2 cellular contexts compared by ENCODE assay signal in the genomic region with DNA sequence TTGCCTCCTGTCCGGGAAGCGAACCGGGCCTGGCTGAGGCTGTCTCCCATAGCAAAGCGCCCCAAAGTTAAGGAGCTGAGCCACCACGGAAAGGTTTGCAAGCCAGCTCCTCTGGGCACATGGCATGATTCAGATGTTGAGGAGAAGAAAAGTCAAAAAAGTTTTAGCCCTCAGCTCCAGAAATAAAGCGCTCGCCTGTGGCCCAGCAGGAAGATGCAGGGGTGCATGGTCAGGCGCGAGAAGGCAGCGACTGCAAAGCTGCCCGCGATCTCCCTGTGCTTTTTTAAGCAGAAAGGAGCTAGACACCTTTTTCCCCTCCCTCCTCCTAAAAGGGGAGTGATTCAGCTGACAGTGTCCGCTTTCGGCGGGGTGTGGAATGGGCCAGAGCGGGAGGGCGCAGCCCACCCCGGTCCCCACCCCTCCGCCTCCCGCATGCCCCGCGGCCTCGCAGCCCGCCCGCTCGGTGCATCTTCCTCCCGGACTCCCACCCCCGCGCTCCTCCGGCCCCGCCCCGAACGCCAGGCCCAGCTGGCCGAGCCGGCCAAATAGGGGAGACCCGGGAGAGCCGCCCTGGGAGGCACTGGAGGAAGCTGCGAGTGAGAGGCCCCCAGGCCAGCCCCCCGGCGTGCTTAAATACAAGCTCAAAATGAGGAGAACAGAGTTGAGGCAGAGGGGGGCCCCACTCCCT.
TF ChIP-seq lines count a peak whose summit lies in the region.

Gene ADAMTS12, minus strand, starts transcription at position 260 of the 688 bp plus-strand sequence. Its CDS starts 134 bp downstream, at position 126.

TF ChIP-seq in liver, 16 proteins besides CTCF, POLR2A, EP300 and RAD21:
- no peak for TF ChIP-seq MAX (IDR thresholded peaks at IDR 0.05)
- TF ChIP-seq GABPA (IDR thresholded peaks at IDR 0.05 in 1 of 2, conservative IDR thresholded peaks at IDR 0.05 in 1 of 2): no peak
- no peak for TF ChIP-seq NR2F2 (IDR thresholded peaks at IDR 0.05)
- no peak for TF ChIP-seq HNF4A (conservative IDR thresholded peaks at IDR 0.05)
- TF ChIP-seq JUND (IDR thresholded peaks at IDR 0.05): no peak
- TF ChIP-seq RXRA (IDR thresholded peaks at IDR 0.05): no peak
- TF ChIP-seq FOXA1 (IDR thresholded peaks at IDR 0.05): no peak
- TF ChIP-seq REST (IDR thresholded peaks at IDR 0.05): no peak
- no peak for TF ChIP-seq FOXA2 (IDR thresholded peaks at IDR 0.05)
- no peak for TF ChIP-seq YY1 (IDR thresholded peaks at IDR 0.05)

TF ChIP-seq in HepG2, 621 proteins besides CTCF, POLR2A, EP300 and RAD21:
- TF ChIP-seq, protein P1, sequence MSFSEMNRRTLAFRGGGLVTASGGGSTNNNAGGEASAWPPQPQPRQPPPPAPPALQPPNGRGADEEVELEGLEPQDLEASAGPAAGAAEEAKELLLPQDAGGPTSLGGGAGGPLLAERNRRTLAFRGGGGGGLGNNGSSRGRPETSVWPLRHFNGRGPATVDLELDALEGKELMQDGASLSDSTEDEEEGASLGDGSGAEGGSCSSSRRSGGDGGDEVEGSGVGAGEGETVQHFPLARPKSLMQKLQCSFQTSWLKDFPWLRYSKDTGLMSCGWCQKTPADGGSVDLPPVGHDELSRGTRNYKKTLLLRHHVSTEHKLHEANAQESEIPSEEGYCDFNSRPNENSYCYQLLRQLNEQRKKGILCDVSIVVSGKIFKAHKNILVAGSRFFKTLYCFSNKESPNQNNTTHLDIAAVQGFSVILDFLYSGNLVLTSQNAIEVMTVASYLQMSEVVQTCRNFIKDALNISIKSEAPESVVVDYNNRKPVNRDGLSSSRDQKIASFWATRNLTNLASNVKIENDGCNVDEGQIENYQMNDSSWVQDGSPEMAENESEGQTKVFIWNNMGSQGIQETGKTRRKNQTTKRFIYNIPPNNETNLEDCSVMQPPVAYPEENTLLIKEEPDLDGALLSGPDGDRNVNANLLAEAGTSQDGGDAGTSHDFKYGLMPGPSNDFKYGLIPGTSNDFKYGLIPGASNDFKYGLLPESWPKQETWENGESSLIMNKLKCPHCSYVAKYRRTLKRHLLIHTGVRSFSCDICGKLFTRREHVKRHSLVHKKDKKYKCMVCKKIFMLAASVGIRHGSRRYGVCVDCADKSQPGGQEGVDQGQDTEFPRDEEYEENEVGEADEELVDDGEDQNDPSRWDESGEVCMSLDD (CRISPR knock-in tag; IDR thresholded peaks at IDR 0.05; ENCODE audit: borderline replicate concordance): no peak
- TF ChIP-seq BCL6 (CRISPR knock-in tag; IDR thresholded peaks at IDR 0.05): no peak
